Comparison of ENCODE assay signal across 9 cellular contexts in genomic region chr1:204407314-204407971, GRCh38. TPM values are rescaled to one million over a fixed set of nuclear protein-coding genes. Genes with fewer than 3 reads are reported as not detected.
DNase-seq lines count a peak whose midpoint lies in the region; ATAC-seq and TF ChIP-seq lines count a peak whose summit lies in the region.
"Had no signal": no experiment of that assay in that cellular context is flagged by ENCODE, and none has a peak within 500 bp of the region (broad histone marks: within the 10 kb centered on the region; RNA-seq: fewer than 3 reads in every experiment).

No MANE protein-coding gene starts in this region.

- H3K9me3 Mint-ChIP-seq in chondrocyte (ENCODE audit: low read depth), result no peaks in the 10 kb centered on the region
- H3K9me3 Mint-ChIP-seq in naive B cell, result no peaks in the 10 kb centered on the region

- H3K4me3 ChIP-seq in AG09309 (ENCODE audit: control insufficient read depth, low read depth, low read length), result peak overlapping the region; percentile 72

- TF ChIP-seq CTCF in AG09309 (IDR thresholded peaks at IDR 0.05; ENCODE audit: control insufficient read depth, insufficient read depth, low read depth, low read length, missing control alignments), result no peak
- TF ChIP-seq CTCF in chondrocyte (IDR thresholded peaks at IDR 0.05), result no peak

- DNase-seq in AG09309 (ENCODE audit: low read depth), result no peak
- DNase-seq in chondrocyte (ENCODE audit: low spot score), result no peak
- DNase-seq in naive B cell, result no peak
- no peak for DNase-seq in middle frontal gyrus (ENCODE audit: extremely low spot score, low spot score)
- no peak for DNase-seq in AG08396 (ENCODE audit: low spot score)
- DNase-seq in NCI-H2081 treated with DMSO at 0.1 percent for 48 hours (lab: John Stamatoyannopoulos, UW), result no peak
- DNase-seq: NCI-H1417 treated with DMSO at 0.1 percent for 48 hours had no signal

- H3K36me3 ChIP-seq in KOPT-K1 (ENCODE audit: insufficient read depth, low read length), result peaks cover 81% of the 10 kb centered on the region

- ATAC-seq in naive B cell (ENCODE audit: low read depth in 2 of 2) (no peak), GM21526 (IDR thresholded peaks at IDR 0.05; ENCODE audit: low FRiP score, unreplicated experiment) (no peak)

- H3K27ac Mint-ChIP-seq in chondrocyte (ENCODE audit: unreplicated experiment) (peak overlapping the region; percentile 80), naive B cell (peak overlapping the region in 4 of 6 donors; percentile 43 to 100 (median 67))

- H3K4me3 Mint-ChIP-seq in chondrocyte (ENCODE audit: unreplicated experiment) (peak overlapping the region; percentile 99), naive B cell (peak overlapping the region; percentile 97 to 100 (median 98))

- H3K36me3 Mint-ChIP-seq in chondrocyte (ENCODE audit: low read depth) (peaks cover 9% of the 10 kb centered on the region), naive B cell (peaks cover 0 to 20% of the 10 kb centered on the region in 2 donors)

- H3K27me3 Mint-ChIP-seq in chondrocyte (ENCODE audit: low read depth) (no peaks in the 10 kb centered on the region), naive B cell (no peaks in the 10 kb centered on the region)

- H3K4me1 Mint-ChIP-seq in chondrocyte (ENCODE audit: low read depth) (peaks cover 24% of the 10 kb centered on the region), naive B cell (peaks cover 17 to 44% (median 29%) of the 10 kb centered on the region in 3 donors)

- peak overlapping the region; percentile 92 for H3K27ac ChIP-seq in KOPT-K1 (ENCODE audit: low read depth, low read length, poor library complexity, severe bottlenecking)

- H3K9me3 ChIP-seq in KOPT-K1 (ENCODE audit: insufficient read depth, low read length, poor library complexity, severe bottlenecking), result no peaks in the 10 kb centered on the region

RNA-seq across cellular contexts. Expression of gene PPP1R15B, which starts 4.2 kb away (rescaled TPM):
- 29.7 to 41.0 TPM (median 40.9 TPM) in 3 replicates for total RNA-seq in chondrocyte
- 10 to 100 TPM; 18.5 to 39.0 (median 33.0) TPM for polyA plus RNA-seq in naive B cell (ENCODE audit: low read depth in 6 of 6)

RNA-seq across cellular contexts. Expression of gene PLEKHA6, which starts 47.7 kb away (rescaled TPM):
- 0.15 to 1.4 TPM (median 0.51 TPM) in 3 replicates for total RNA-seq in chondrocyte
- polyA plus RNA-seq in naive B cell (ENCODE audit: low read depth in 6 of 6), result under 1 TPM in 1 of 6 donors, not detected in 5; 0.09 TPM
